1 cellular context compared by ENCODE assay signal in genomic region chr4:69800599-69800998, GRCh38.
TF ChIP-seq lines count a peak whose summit lies in the region.

No MANE protein-coding gene starts in this region.

TF ChIP-seq in endothelial cell of umbilical vein, 7 proteins besides CTCF, POLR2A, EP300 and RAD21:
- peak; percentile 77 for TF ChIP-seq POLR2AphosphoS5 (IDR thresholded peaks at IDR 0.05; ENCODE audit: insufficient read depth, low read depth, low read length)
- no peak for TF ChIP-seq MAX (IDR thresholded peaks at IDR 0.05; ENCODE audit: insufficient read depth, insufficient read length)
- peak; percentile 91 for TF ChIP-seq JUN (IDR thresholded peaks at IDR 0.05; ENCODE audit: borderline replicate concordance, insufficient read depth, insufficient read length, low read depth)
- no peak for TF ChIP-seq MYC (IDR thresholded peaks at IDR 0.05; ENCODE audit: low read depth, low read length)
- TF ChIP-seq FOS (IDR thresholded peaks at IDR 0.05; ENCODE audit: borderline replicate concordance, insufficient read depth, low read length) = peak; percentile 60
- TF ChIP-seq GATA2 (IDR thresholded peaks at IDR 0.05; ENCODE audit: insufficient read depth, insufficient read length, low read depth, low read length) = peak; percentile 43
- TF ChIP-seq EZH2 (IDR thresholded peaks at IDR 0.05; ENCODE audit: borderline replicate concordance, low read depth, low read length, severe bottlenecking) = no peak
TF ChIP-seq in endothelial cell of umbilical vein: peak in this region for 4.
